In the genomic region with DNA sequence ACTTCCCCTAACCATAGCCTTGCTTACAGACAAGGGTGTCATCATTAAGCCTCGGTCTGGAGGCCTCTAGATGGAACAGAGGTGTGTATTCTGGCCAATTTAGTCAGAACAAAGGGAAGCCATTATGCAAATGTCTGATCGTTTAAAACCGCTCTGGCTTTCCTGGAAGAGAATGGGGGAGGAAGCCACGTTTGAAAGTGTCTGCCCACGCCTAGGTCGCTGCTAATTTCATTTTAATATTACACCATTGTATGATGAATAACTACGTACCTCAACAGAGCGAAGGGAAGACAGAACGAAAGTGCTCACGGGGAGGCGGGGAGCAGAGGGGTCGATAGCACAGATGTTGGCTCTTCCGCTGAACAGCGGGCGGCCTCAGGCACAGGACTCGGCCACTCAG, we compare ENCODE assay signal across 18 cellular contexts. TPM values are rescaled to one million over a fixed set of nuclear protein-coding genes. Genes with fewer than 3 reads are reported as not detected.
A peak's percentile ranks its signal among the peaks of the same experiment; 100 is the strongest.
DNase-seq lines count a peak whose midpoint lies in the region; ATAC-seq and TF ChIP-seq lines count a peak whose summit lies in the region.
"Had no signal": no experiment of that assay in that cellular context is flagged by ENCODE, and none has a peak within 500 bp of the region (broad histone marks: within the 10 kb centered on the region; RNA-seq: fewer than 3 reads in every experiment).

No MANE protein-coding gene starts in this region.

- H3K4me1 Mint-ChIP-seq in GM23338 = peaks cover 30% of the 10 kb centered on the region
- peaks cover 3% of the 10 kb centered on the region for H3K4me1 Mint-ChIP-seq in activated naive CD8-positive, alpha-beta T cell treated with anti-CD3 and anti-CD28 coated beads, Interleukin-2, amount 50 U/mL, for 24 hours

- H3K27me3 Mint-ChIP-seq in GM23338 (ENCODE audit: insufficient read depth, low read depth, poor library complexity) = peaks cover 3% of the 10 kb centered on the region
- H3K27me3 Mint-ChIP-seq in activated naive CD8-positive, alpha-beta T cell treated with anti-CD3 and anti-CD28 coated beads, Interleukin-2, amount 50 U/mL, for 24 hours = no peaks in the 10 kb centered on the region

- H2AFZ ChIP-seq in GM23338 = no peak overlapping the region

- no peaks in the 10 kb centered on the region for H3K36me3 Mint-ChIP-seq in GM23338 (ENCODE audit: low read depth)
- no peaks in the 10 kb centered on the region for H3K36me3 Mint-ChIP-seq in activated naive CD8-positive, alpha-beta T cell treated with anti-CD3 and anti-CD28 coated beads, Interleukin-2, amount 50 U/mL, for 24 hours (ENCODE audit: low read depth)
- H3K36me3 Mint-ChIP-seq: CD8-positive, alpha-beta memory T cell had no signal

- H3K4me1 ChIP-seq in GM23338 (ENCODE audit: insufficient read depth) = peaks cover 10% of the 10 kb centered on the region
- H3K4me1 ChIP-seq in HAP-1 = peaks cover 5% of the 10 kb centered on the region; the same call in 1 of the 2 replicates
- H3K4me1 ChIP-seq: gastrocnemius medialis had no signal

- no peaks in the 10 kb centered on the region for H3K9me3 Mint-ChIP-seq in GM23338
- no peaks in the 10 kb centered on the region for H3K9me3 Mint-ChIP-seq in activated naive CD8-positive, alpha-beta T cell treated with anti-CD3 and anti-CD28 coated beads, Interleukin-2, amount 50 U/mL, for 24 hours
- H3K9me3 Mint-ChIP-seq: CD8-positive, alpha-beta memory T cell; nephron progenitor cell had no signal

- no peak overlapping the region for H3K27ac ChIP-seq in GM23338 (ENCODE audit: low read depth)
- H3K27ac ChIP-seq: gastrocnemius medialis had no signal

- H3K4me3 ChIP-seq in GM23338 (no peak overlapping the region), HAP-1 (no peak overlapping the region)
- H3K4me3 ChIP-seq: gastrocnemius medialis, GM12878, lung had no signal

- no peak for DNase-seq in activated CD4-positive, CD25-positive, alpha-beta regulatory T cell (lab: John Stamatoyannopoulos, UW)
- DNase-seq in GM23338 (ENCODE audit: low spot score) (peak; percentile 51), HAP-1 (ENCODE audit: low spot score in 2 of 2) (no peak)
- DNase-seq in activated naive CD8-positive, alpha-beta T cell treated with anti-CD3 and anti-CD28 coated beads, Interleukin-2, amount 50 U/mL, for 24 hours = no peak
- DNase-seq in stimulated activated CD4-positive, alpha-beta T cell treated with anti-CD3 and anti-CD28 coated beads, Interleukin-2, amount 100 ng/mL, for 24 hours = peak; percentile 27 to 39
- DNase-seq: amniotic stem cell; CD8-positive, alpha-beta memory T cell; gastrocnemius medialis; HCEC 1CT; nephron progenitor cell; T1000 had no signal

- peak; percentile 90 to 92 for ATAC-seq in activated CD4-positive, CD25-positive, alpha-beta regulatory T cell treated with anti-CD3 and anti-CD28 coated beads, Interleukin-2, amount 50 U/mL, for 24 hours
- ATAC-seq in GM23338 (no peak; the same call in 2 of the 3 replicates), GM21526 (IDR thresholded peaks at IDR 0.05; ENCODE audit: low FRiP score, unreplicated experiment) (no peak), HG02678 (IDR thresholded peaks at IDR 0.05; ENCODE audit: unreplicated experiment) (no peak)
- ATAC-seq in activated naive CD8-positive, alpha-beta T cell treated with anti-CD3 and anti-CD28 coated beads, Interleukin-2, amount 50 U/mL, for 24 hours = no peak
- ATAC-seq: gastrocnemius medialis, GM12878, HepG2 had no signal

- H3K9me3 ChIP-seq in HAP-1 = no peaks in the 10 kb centered on the region
- H3K9me3 ChIP-seq: gastrocnemius medialis had no signal

- H3K36me3 ChIP-seq in GM23338 (ENCODE audit: insufficient read depth) = no peaks in the 10 kb centered on the region
- H3K36me3 ChIP-seq in HAP-1 (replicated peaks) = no peaks in the 10 kb centered on the region
- H3K36me3 ChIP-seq: gastrocnemius medialis had no signal

- TF ChIP-seq CTCF in GM23338 (conservative IDR thresholded peaks at IDR 0.05; ENCODE audit: low read depth in 2 of 2) = no peak

- no peak overlapping the region for H3K4me3 Mint-ChIP-seq in GM23338
- H3K4me3 Mint-ChIP-seq in activated naive CD8-positive, alpha-beta T cell treated with anti-CD3 and anti-CD28 coated beads, Interleukin-2, amount 50 U/mL, for 24 hours = no peak overlapping the region
- H3K4me3 Mint-ChIP-seq: nephron progenitor cell had no signal

- H3F3A ChIP-seq in GM23338 (replicated peaks; ENCODE audit: low read depth) = no peaks in the 10 kb centered on the region

- no peaks in the 10 kb centered on the region for H3K27me3 ChIP-seq in GM23338 (ENCODE audit: insufficient read depth)
- H3K27me3 ChIP-seq in HAP-1 (ENCODE audit: low read depth) = no peaks in the 10 kb centered on the region

- H3K79me2 ChIP-seq in GM23338 (replicated peaks; ENCODE audit: insufficient read depth) = no peaks in the 10 kb centered on the region

- no peaks in the 10 kb centered on the region for H3K9me2 ChIP-seq in GM23338 (ENCODE audit: insufficient read depth)

- H3K27ac Mint-ChIP-seq in GM23338 = no peak overlapping the region
- peak overlapping the region; percentile 44 for H3K27ac Mint-ChIP-seq in activated naive CD8-positive, alpha-beta T cell treated with anti-CD3 and anti-CD28 coated beads, Interleukin-2, amount 50 U/mL, for 24 hours

- in situ Hi-C loops in HAP-1 (cut with MboI; ENCODE audit: low sequenced_read_pairs) = no loop called here

- H4K20me1 ChIP-seq in GM23338 (replicated peaks; ENCODE audit: insufficient read depth) = no peaks in the 10 kb centered on the region

- H3K4me2 ChIP-seq in GM23338 = peak overlapping the region; percentile 56

TF ChIP-seq in GM23338, 12 proteins besides CTCF, POLR2A, EP300 and RAD21 (continues in another document):
- TF ChIP-seq, protein P1, sequence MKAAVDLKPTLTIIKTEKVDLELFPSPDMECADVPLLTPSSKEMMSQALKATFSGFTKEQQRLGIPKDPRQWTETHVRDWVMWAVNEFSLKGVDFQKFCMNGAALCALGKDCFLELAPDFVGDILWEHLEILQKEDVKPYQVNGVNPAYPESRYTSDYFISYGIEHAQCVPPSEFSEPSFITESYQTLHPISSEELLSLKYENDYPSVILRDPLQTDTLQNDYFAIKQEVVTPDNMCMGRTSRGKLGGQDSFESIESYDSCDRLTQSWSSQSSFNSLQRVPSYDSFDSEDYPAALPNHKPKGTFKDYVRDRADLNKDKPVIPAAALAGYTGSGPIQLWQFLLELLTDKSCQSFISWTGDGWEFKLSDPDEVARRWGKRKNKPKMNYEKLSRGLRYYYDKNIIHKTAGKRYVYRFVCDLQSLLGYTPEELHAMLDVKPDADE (IDR thresholded peaks at IDR 0.05) = no peak
- TF ChIP-seq NANOG (IDR thresholded peaks at IDR 0.05; ENCODE audit: borderline replicate concordance) (peak; percentile 38; the same call in 1 of the 2 replicates), CREB1 (CRISPR knock-in tag; IDR thresholded peaks at IDR 0.05; ENCODE audit: low read depth) (no peak), EZH2 (IDR thresholded peaks at IDR 0.05; ENCODE audit: low read depth, unreplicated experiment) (no peak)

RNA-seq across cellular contexts. Expression of a gene that starts 41.1 kb away (rescaled TPM):
- total RNA-seq in GM23338 (2014; rRNA removed; shearing (Covaris generic)) = not detected in 2 replicates
- polyA plus RNA-seq in GM23338 (2016; fragmentation: Nextera tagmentation; extraction: Ambion mirVana) = not detected in 2 replicates
- total RNA-seq: endothelial cell of umbilical vein had no signal
- polyA plus RNA-seq: CD8-positive, alpha-beta memory T cell; endothelial cell of umbilical vein; GM12878 had no signal

RNA-seq across cellular contexts. Expression of a gene that starts 59.7 kb away (rescaled TPM):
- total RNA-seq in GM23338 (2014; rRNA removed; shearing (Covaris generic)) = 86.4 and 105 TPM in 2 replicates
- polyA plus RNA-seq in GM23338 (2016; fragmentation: Nextera tagmentation; extraction: Ambion mirVana) = 311 and 312 TPM in 2 replicates

Comparison
In these comparisons a context has a peak if more than half of its experiments do, and no peak if none do; other contexts are left out.
1. ATAC-seq: peak in activated CD4-positive, CD25-positive, alpha-beta regulatory T cell treated with anti-CD3 and anti-CD28 coated beads, Interleukin-2, amount 50 U/mL, for 24 hours (2 of 2); none in GM23338 (single experiment), activated naive CD8-positive, alpha-beta T cell treated with anti-CD3 and anti-CD28 coated beads, Interleukin-2, amount 50 U/mL, for 24 hours (single experiment), GM21526 (single experiment) and HG02678 (single experiment).
2. DNase-seq: peak in GM23338 (single experiment) and stimulated activated CD4-positive, alpha-beta T cell treated with anti-CD3 and anti-CD28 coated beads, Interleukin-2, amount 100 ng/mL, for 24 hours (2 of 2); none in activated CD4-positive, CD25-positive, alpha-beta regulatory T cell (0 of 4), activated naive CD8-positive, alpha-beta T cell treated with anti-CD3 and anti-CD28 coated beads, Interleukin-2, amount 50 U/mL, for 24 hours (single experiment) and HAP-1 (0 of 2).